In the genomic region with DNA sequence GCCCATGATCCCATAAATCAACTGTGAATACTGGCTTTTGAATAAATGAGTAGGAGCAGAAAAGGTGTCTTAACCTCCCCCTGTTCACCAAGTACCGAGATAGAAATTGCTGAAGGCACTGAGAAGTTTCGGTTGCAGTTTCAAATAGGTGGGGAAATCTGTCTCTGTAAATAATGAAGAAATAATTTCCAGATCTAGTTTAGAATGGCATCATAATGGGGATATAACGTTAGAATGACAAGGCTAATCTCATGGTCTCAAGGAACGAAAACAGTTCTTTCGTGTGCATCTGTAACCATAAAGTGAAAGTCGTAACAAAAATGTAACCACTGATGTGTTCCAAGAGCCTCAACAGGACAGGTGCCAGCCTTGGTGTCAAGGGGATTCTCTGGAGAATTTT, we compare ENCODE assay signal across 14 cellular contexts. TPM values are rescaled to one million over a fixed set of nuclear protein-coding genes. Genes with fewer than 3 reads are reported as not detected.
DNase-seq lines count a peak whose midpoint lies in the region; ATAC-seq, FAIRE-seq and TF ChIP-seq lines count a peak whose summit lies in the region.
"Had no signal": no experiment of that assay in that cellular context is flagged by ENCODE, and none has a peak within 500 bp of the region (broad histone marks: within the 10 kb centered on the region; RNA-seq: fewer than 3 reads in every experiment).

No MANE protein-coding gene starts in this region.

- no peak for FAIRE-seq in frontal cortex (lab: Jason Lieb, UNC)
- FAIRE-seq: HepG2 had no signal

- ATAC-seq in GM18867 (IDR thresholded peaks at IDR 0.05; ENCODE audit: unreplicated experiment) (peak; percentile 84), GM21390 (IDR thresholded peaks at IDR 0.05; ENCODE audit: unreplicated experiment) (peak; percentile 85), HG03025 (IDR thresholded peaks at IDR 0.05; ENCODE audit: low FRiP score, unreplicated experiment) (peak; percentile 69), heart right ventricle (no peak), SK-N-SH treated with all-trans-retinoic acid at 6 μM for 48 hours (no peak)
- ATAC-seq: naive thymus-derived CD8-positive, alpha-beta T cell had no signal

- H3K4me1 ChIP-seq in heart right ventricle: no peaks in the 10 kb centered on the region

- H3K27me3 ChIP-seq in heart right ventricle: peaks cover 0 to 45% (median 34%) of the 10 kb centered on the region in 7 donors

- 83 to 86% methylated on average over 6 of the region's 6 CpGs for WGBS in heart right ventricle, 2 donors

- intact Hi-C loops in heart right ventricle (cut with DNase I): no loop called here

- DNase-seq in NAMALWA (ENCODE audit: low spot score): peak; percentile 6
- DNase-seq in heart right ventricle: no peak
- DNase-seq in frontal cortex (ENCODE audit: low spot score in 2 of 2): no peak
- no peak for DNase-seq in substantia nigra (lab: John Stamatoyannopoulos, UW)
- DNase-seq: activated CD8-positive, alpha-beta memory T cell treated with anti-CD3 and anti-CD28 coated beads, Interleukin-2, amount 50 U/mL, for 48 hours; naive thymus-derived CD8-positive, alpha-beta T cell; NCI-H1930; PC-9 had no signal

- H3K27ac ChIP-seq in heart right ventricle: no peak overlapping the region
- H3K27ac ChIP-seq in substantia nigra (ENCODE audit: low read depth, low read length, poor library complexity, severe bottlenecking): no peak overlapping the region
- H3K27ac ChIP-seq: epithelial cell of prostate, PC-9 had no signal

- H3K4me3 ChIP-seq in heart right ventricle: no peak overlapping the region
- H3K4me3 ChIP-seq: PC-9 had no signal

- H3K9me3 ChIP-seq in heart right ventricle: no peaks in the 10 kb centered on the region

- no peak for TF ChIP-seq CTCF in heart right ventricle (IDR thresholded peaks at IDR 0.05)

- no peaks in the 10 kb centered on the region for H3K36me3 ChIP-seq in heart right ventricle

TF ChIP-seq in SK-N-SH treated with all-trans-retinoic acid at 6 μM for 48 hours, 23 proteins besides CTCF, POLR2A, EP300 and RAD21:
- no peak for TF ChIP-seq BACH2 (CRISPR knock-in tag; IDR thresholded peaks at IDR 0.05; ENCODE audit: borderline replicate concordance)
- no peak for TF ChIP-seq ISL1 (CRISPR knock-in tag; IDR thresholded peaks at IDR 0.05)
- no peak for TF ChIP-seq ZNF565 (CRISPR knock-in tag; conservative IDR thresholded peaks at IDR 0.05; ENCODE audit: low read depth)
- TF ChIP-seq SNAI2 (CRISPR knock-in tag; IDR thresholded peaks at IDR 0.05): no peak
- TF ChIP-seq ZNF70 (CRISPR knock-in tag; IDR thresholded peaks at IDR 0.05): no peak
- no peak for TF ChIP-seq ARNTL (CRISPR knock-in tag; IDR thresholded peaks at IDR 0.05; ENCODE audit: borderline replicate concordance, low read depth)
- TF ChIP-seq ZFP30 (CRISPR knock-in tag; IDR thresholded peaks at IDR 0.05): no peak
- no peak for TF ChIP-seq ESRRG (CRISPR knock-in tag; IDR thresholded peaks at IDR 0.05)
- no peak for TF ChIP-seq OSR1 (CRISPR knock-in tag; IDR thresholded peaks at IDR 0.05)
- TF ChIP-seq GLIS3 (CRISPR knock-in tag; IDR thresholded peaks at IDR 0.05): no peak
- TF ChIP-seq TCF4 (CRISPR knock-in tag; IDR thresholded peaks at IDR 0.05; ENCODE audit: borderline replicate concordance): no peak
- no peak for TF ChIP-seq ZNF8 (CRISPR knock-in tag; IDR thresholded peaks at IDR 0.05)
- TF ChIP-seq TOX (CRISPR knock-in tag; IDR thresholded peaks at IDR 0.05; ENCODE audit: borderline replicate concordance): no peak
- no peak for TF ChIP-seq ZC3H10 (CRISPR knock-in tag; IDR thresholded peaks at IDR 0.05)
- TF ChIP-seq, protein P1, sequence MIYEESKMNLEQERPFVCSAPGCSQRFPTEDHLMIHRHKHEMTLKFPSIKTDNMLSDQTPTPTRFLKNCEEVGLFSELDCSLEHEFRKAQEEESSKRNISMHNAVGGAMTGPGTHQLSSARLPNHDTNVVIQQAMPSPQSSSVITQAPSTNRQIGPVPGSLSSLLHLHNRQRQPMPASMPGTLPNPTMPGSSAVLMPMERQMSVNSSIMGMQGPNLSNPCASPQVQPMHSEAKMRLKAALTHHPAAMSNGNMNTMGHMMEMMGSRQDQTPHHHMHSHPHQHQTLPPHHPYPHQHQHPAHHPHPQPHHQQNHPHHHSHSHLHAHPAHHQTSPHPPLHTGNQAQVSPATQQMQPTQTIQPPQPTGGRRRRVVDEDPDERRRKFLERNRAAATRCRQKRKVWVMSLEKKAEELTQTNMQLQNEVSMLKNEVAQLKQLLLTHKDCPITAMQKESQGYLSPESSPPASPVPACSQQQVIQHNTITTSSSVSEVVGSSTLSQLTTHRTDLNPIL (CRISPR knock-in tag; IDR thresholded peaks at IDR 0.05; ENCODE audit: low read depth): no peak
- TF ChIP-seq PPARA (CRISPR knock-in tag; IDR thresholded peaks at IDR 0.05; ENCODE audit: borderline replicate concordance): no peak
- TF ChIP-seq CSDC2 (CRISPR knock-in tag; IDR thresholded peaks at IDR 0.05): no peak
- no peak for TF ChIP-seq RARB (CRISPR knock-in tag; IDR thresholded peaks at IDR 0.05)
TF ChIP-seq in SK-N-SH treated with all-trans-retinoic acid at 6 μM for 48 hours: peak in this region for 0.

RNA-seq across cellular contexts. Expression of a gene that starts 49.9 kb away (rescaled TPM):
- total RNA-seq in heart right ventricle: 10 to 100 TPM; 10.1 to 13.4 (median 12.2) TPM
- polyA plus RNA-seq in heart right ventricle: 10 to 100 TPM; 10.2 to 21.9 TPM
- total RNA-seq in frontal cortex: 20.0 TPM

Comparison
In these comparisons a context has a peak if more than half of its experiments do, and no peak if none do; other contexts are left out.
1. ATAC-seq: peak in GM18867 (single experiment), GM21390 (single experiment) and HG03025 (single experiment); none in heart right ventricle (0 of 8) and SK-N-SH treated with all-trans-retinoic acid at 6 μM for 48 hours (single experiment).